Comparison of ENCODE assay signal across 27 cellular contexts in the genomic region with DNA sequence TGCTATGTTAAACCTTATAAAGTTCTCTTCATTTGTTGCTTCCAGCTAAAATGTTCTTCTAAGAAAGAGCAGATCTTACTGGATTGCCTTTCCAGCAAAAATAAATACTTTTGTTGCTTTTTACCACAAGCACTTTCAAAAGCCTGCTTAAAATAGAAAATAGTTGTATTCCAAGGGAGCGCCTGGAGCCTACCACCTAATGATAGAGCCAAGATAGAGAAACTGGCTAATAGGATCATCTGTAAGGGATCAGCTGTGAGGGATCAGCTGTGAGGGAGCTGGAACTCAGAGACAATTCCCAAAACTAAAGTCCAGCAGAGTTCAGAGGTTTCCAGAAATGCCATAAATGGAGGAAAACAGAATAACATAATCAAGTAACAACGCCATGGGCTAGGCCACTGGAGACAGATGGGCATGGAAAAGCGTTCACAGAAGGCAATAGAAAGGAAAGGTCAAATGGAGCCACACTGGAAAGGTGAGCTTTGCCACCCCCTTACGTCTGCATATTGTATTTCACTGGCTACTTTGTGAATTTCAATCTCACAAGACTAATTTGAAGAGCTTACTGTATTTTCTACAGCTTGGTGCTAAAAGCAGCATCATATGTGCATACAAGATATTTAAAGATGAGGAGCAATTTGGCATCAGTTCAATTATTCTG.
DNase-seq lines count a peak whose midpoint lies in the region; ATAC-seq, FAIRE-seq and TF ChIP-seq lines count a peak whose summit lies in the region.
"Had no signal": no experiment of that assay in that cellular context is flagged by ENCODE, and none has a peak within 500 bp of the region (broad histone marks: within the 10 kb centered on the region; RNA-seq: fewer than 3 reads in every experiment).

No MANE protein-coding gene starts in this region.

- H3K4me1 ChIP-seq in OCI-LY3 (ENCODE audit: low read length) (no peaks in the 10 kb centered on the region), left lung (no peaks in the 10 kb centered on the region)
- H3K4me1 ChIP-seq: HAP-1, heart right ventricle, tibial nerve had no signal

- no peaks in the 10 kb centered on the region for H3K4me1 Mint-ChIP-seq in natural killer cell
- H3K4me1 Mint-ChIP-seq in activated naive CD8-positive, alpha-beta T cell treated with anti-CD3 and anti-CD28 coated beads, Interleukin-2, amount 50 U/mL, for 24 hours, result peaks cover 3% of the 10 kb centered on the region
- H3K4me1 Mint-ChIP-seq: activated naive CD4-positive, alpha-beta T cell treated with anti-CD3 and anti-CD28 coated beads, Interleukin-2, amount 10 ng/mL, durations not matched to agents 7 days and 5 days; stimulated activated naive CD8-positive, alpha-beta T cell treated with anti-CD3 and anti-CD28 coated beads, Interleukin-15, amount 100 ng/mL, for 72 hours had no signal

- H3K4me3 ChIP-seq in OCI-LY3 (ENCODE audit: low read length), result no peak overlapping the region
- no peak overlapping the region for H3K4me3 ChIP-seq in left lung
- H3K4me3 ChIP-seq: HAP-1, heart right ventricle, ovary, tibial nerve had no signal

- H3K36me3 ChIP-seq in OCI-LY3 (replicated peaks; ENCODE audit: low read depth, low read length) (no peaks in the 10 kb centered on the region), left lung (no peaks in the 10 kb centered on the region)
- H3K36me3 ChIP-seq: HAP-1, heart right ventricle, ovary, tibial nerve had no signal

- no peak for TF ChIP-seq POLR2A in H54 (IDR thresholded peaks at IDR 0.05; ENCODE audit: low read depth, low read length)

- peak; percentile 34 for DNase-seq in NCI-H1105 treated with DMSO at 0.1 percent for 48 hours (lab: John Stamatoyannopoulos, UW)
- DNase-seq in NCI-H1105 (lab: John Stamatoyannopoulos, UW), result no peak
- no peak for DNase-seq in H54 (ENCODE audit: insufficient read length, low spot score)
- DNase-seq in left lung, result no peak
- DNase-seq in natural killer cell, result no peak
- no peak for DNase-seq in activated naive CD8-positive, alpha-beta T cell treated with anti-CD3 and anti-CD28 coated beads, Interleukin-2, amount 50 U/mL, for 24 hours
- no peak for DNase-seq in effector CD4-positive, alpha-beta T cell
- DNase-seq: activated naive CD4-positive, alpha-beta T cell treated with anti-CD3 and anti-CD28 coated beads, Interleukin-2, amount 10 ng/mL, durations not matched to agents 7 days and 5 days; activated T-cell treated with anti-CD3 and anti-CD28 coated beads, Interleukin-2, amount 50 U/mL, for 72 hours; central memory CD4-positive, alpha-beta T cell; dermis blood vessel endothelial cell; heart right ventricle; KG1; left colon; NCI-H2081 treated with DMSO at 0.1 percent for 48 hours; OCI-M1; ovary; right cardiac atrium; SIG-M5; stimulated activated naive CD8-positive, alpha-beta T cell treated with anti-CD3 and anti-CD28 coated beads, Interleukin-15, amount 100 ng/mL, for 72 hours; T-helper 1 cell had no signal

- H2AFZ ChIP-seq in OCI-LY3 (ENCODE audit: low read depth, low read length), result no peak overlapping the region

- peak; percentile 53 for ATAC-seq in left lung
- ATAC-seq in natural killer cell, result no peak
- ATAC-seq in activated naive CD8-positive, alpha-beta T cell treated with anti-CD3 and anti-CD28 coated beads, Interleukin-2, amount 50 U/mL, for 24 hours, result no peak
- ATAC-seq: activated T-cell treated with anti-CD3 and anti-CD28 coated beads, Interleukin-2, amount 50 U/mL, for 72 hours; heart right ventricle; left colon; natural killer cell treated with Interleukin-12 subunit alpha and Interleukin-12 subunit beta and Interleukin-15 and Interleukin-18, amount 100 ng/mL, for 72 hours; right cardiac atrium; stimulated activated naive CD8-positive, alpha-beta T cell treated with anti-CD3 and anti-CD28 coated beads, Interleukin-15, amount 100 ng/mL, for 72 hours had no signal

- H3K27me3 ChIP-seq in OCI-LY3 (ENCODE audit: low read depth, low read length) (0 out of 2 replicates have a peak, but pooled peaks cover 5% of the 10 kb centered on the region), left lung (no peaks in the 10 kb centered on the region)
- H3K27me3 ChIP-seq: heart right ventricle, ovary, tibial nerve had no signal

- no peak overlapping the region for H3K27ac ChIP-seq in OCI-LY3 (ENCODE audit: low read length)
- no peak overlapping the region for H3K27ac ChIP-seq in left lung
- H3K27ac ChIP-seq: heart right ventricle, ovary, tibial nerve had no signal

- H3K9me3 ChIP-seq in OCI-LY3 (ENCODE audit: insufficient read depth, low read length), result no peaks in the 10 kb centered on the region
- peaks cover 0 to 10% of the 10 kb centered on the region in 2 donors for H3K9me3 ChIP-seq in left lung
- H3K9me3 ChIP-seq: HAP-1, ovary had no signal

- H3K27ac Mint-ChIP-seq in natural killer cell, result no peak overlapping the region
- H3K27ac Mint-ChIP-seq in activated naive CD8-positive, alpha-beta T cell treated with anti-CD3 and anti-CD28 coated beads, Interleukin-2, amount 50 U/mL, for 24 hours, result no peak overlapping the region
- H3K27ac Mint-ChIP-seq: activated naive CD4-positive, alpha-beta T cell treated with anti-CD3 and anti-CD28 coated beads, Interleukin-2, amount 10 ng/mL, durations not matched to agents 7 days and 5 days; activated T-cell treated with anti-CD3 and anti-CD28 coated beads, Interleukin-2, amount 50 U/mL, for 72 hours; natural killer cell treated with Interleukin-12 subunit alpha and Interleukin-12 subunit beta and Interleukin-15 and Interleukin-18, amount 100 ng/mL, for 72 hours; stimulated activated naive CD8-positive, alpha-beta T cell treated with anti-CD3 and anti-CD28 coated beads, Interleukin-15, amount 100 ng/mL, for 72 hours had no signal

- H3K36me3 Mint-ChIP-seq in natural killer cell, result peaks cover 3% of the 10 kb centered on the region
- H3K36me3 Mint-ChIP-seq in activated naive CD8-positive, alpha-beta T cell treated with anti-CD3 and anti-CD28 coated beads, Interleukin-2, amount 50 U/mL, for 24 hours (ENCODE audit: low read depth), result no peaks in the 10 kb centered on the region
- H3K36me3 Mint-ChIP-seq: activated naive CD4-positive, alpha-beta T cell treated with anti-CD3 and anti-CD28 coated beads, Interleukin-2, amount 10 ng/mL, durations not matched to agents 7 days and 5 days had no signal

- H3K4me2 ChIP-seq in OCI-LY3 (ENCODE audit: low read length), result no peak overlapping the region

- peak; percentile 75 for FAIRE-seq in H54 (lab: Jason Lieb, UNC)
- FAIRE-seq: endothelial cell of umbilical vein, GM18507 had no signal

- no peaks in the 10 kb centered on the region for H4K20me1 ChIP-seq in OCI-LY3 (ENCODE audit: insufficient read depth, low read length)

- peaks cover 0 to under 1% of the 10 kb centered on the region in 2 donors for H3K9me3 Mint-ChIP-seq in natural killer cell
- H3K9me3 Mint-ChIP-seq in activated naive CD8-positive, alpha-beta T cell treated with anti-CD3 and anti-CD28 coated beads, Interleukin-2, amount 50 U/mL, for 24 hours, result peaks cover 4% of the 10 kb centered on the region

- peaks cover 2 to 4% of the 10 kb centered on the region in 2 donors for H3K27me3 Mint-ChIP-seq in natural killer cell (ENCODE audit: low read depth in 2 of 2)
- H3K27me3 Mint-ChIP-seq in activated naive CD8-positive, alpha-beta T cell treated with anti-CD3 and anti-CD28 coated beads, Interleukin-2, amount 50 U/mL, for 24 hours, result no peaks in the 10 kb centered on the region
- H3K27me3 Mint-ChIP-seq: stimulated activated naive CD8-positive, alpha-beta T cell treated with anti-CD3 and anti-CD28 coated beads, Interleukin-15, amount 100 ng/mL, for 72 hours had no signal

- H3K4me3 Mint-ChIP-seq in natural killer cell, result no peak overlapping the region
- no peak overlapping the region for H3K4me3 Mint-ChIP-seq in activated naive CD8-positive, alpha-beta T cell treated with anti-CD3 and anti-CD28 coated beads, Interleukin-2, amount 50 U/mL, for 24 hours
- H3K4me3 Mint-ChIP-seq: activated naive CD4-positive, alpha-beta T cell treated with anti-CD3 and anti-CD28 coated beads, Interleukin-2, amount 10 ng/mL, durations not matched to agents 7 days and 5 days; activated T-cell treated with anti-CD3 and anti-CD28 coated beads, Interleukin-2, amount 50 U/mL, for 72 hours; natural killer cell treated with Interleukin-12 subunit alpha and Interleukin-12 subunit beta and Interleukin-15 and Interleukin-18, amount 100 ng/mL, for 72 hours; stimulated activated naive CD8-positive, alpha-beta T cell treated with anti-CD3 and anti-CD28 coated beads, Interleukin-15, amount 100 ng/mL, for 72 hours had no signal

- no peak overlapping the region for H3K9ac ChIP-seq in OCI-LY3 (ENCODE audit: low read length)

- no peaks in the 10 kb centered on the region for H3K79me2 ChIP-seq in OCI-LY3 (ENCODE audit: low read length)

- TF ChIP-seq CTCF in OCI-LY3 (IDR thresholded peaks at IDR 0.05; ENCODE audit: low read depth, low read length), result peak; percentile 9; the same call in 1 of the 2 replicates
- TF ChIP-seq CTCF in left lung (IDR thresholded peaks at IDR 0.05), result no peak
- no peak for TF ChIP-seq CTCF in natural killer cell (IDR thresholded peaks at IDR 0.05)

- intact Hi-C loops in left lung (cut with DNase I), result no loop called here
- intact Hi-C loops in natural killer cell (cut with micrococcal nuclease), result no loop called here
